1 cellular context compared by ENCODE assay signal in genomic region chr21:36423772-36424433, GRCh38.
TF ChIP-seq lines count a peak whose summit lies in the region.

No MANE protein-coding gene starts in this region.

TF ChIP-seq in H1, 55 proteins besides CTCF, POLR2A, EP300 and RAD21:
- no peak for TF ChIP-seq SIRT6 (IDR thresholded peaks at IDR 0.05; ENCODE audit: low read length)
- no peak for TF ChIP-seq SP2 (IDR thresholded peaks at IDR 0.05; ENCODE audit: low read length)
- TF ChIP-seq CEBPB (IDR thresholded peaks at IDR 0.05; ENCODE audit: low read depth, low read length), result no peak
- no peak for TF ChIP-seq CHD1 (IDR thresholded peaks at IDR 0.05; ENCODE audit: low read depth, low read length)
- no peak for TF ChIP-seq POU5F1 (IDR thresholded peaks at IDR 0.05; ENCODE audit: low read depth, low read length)
- TF ChIP-seq JUN (IDR thresholded peaks at IDR 0.05; ENCODE audit: low read depth, low read length), result no peak
- TF ChIP-seq FOSL1 (IDR thresholded peaks at IDR 0.05; ENCODE audit: insufficient read depth, low read depth, low read length), result no peak
- no peak for TF ChIP-seq GTF2F1 (IDR thresholded peaks at IDR 0.05; ENCODE audit: borderline replicate concordance, low read depth, low read length)
- TF ChIP-seq TAF1 (IDR thresholded peaks at IDR 0.05; ENCODE audit: low read depth, low read length), result no peak
- no peak for TF ChIP-seq SP1 (IDR thresholded peaks at IDR 0.05; ENCODE audit: low read depth, low read length)
- TF ChIP-seq TBP (IDR thresholded peaks at IDR 0.05; ENCODE audit: low read depth, low read length), result no peak
- no peak for TF ChIP-seq CREB1 (IDR thresholded peaks at IDR 0.05)
- no peak for TF ChIP-seq NRF1 (IDR thresholded peaks at IDR 0.05; ENCODE audit: low read depth, low read length)
TF ChIP-seq in H1: peak in this region for 0.
